In the genomic region with DNA sequence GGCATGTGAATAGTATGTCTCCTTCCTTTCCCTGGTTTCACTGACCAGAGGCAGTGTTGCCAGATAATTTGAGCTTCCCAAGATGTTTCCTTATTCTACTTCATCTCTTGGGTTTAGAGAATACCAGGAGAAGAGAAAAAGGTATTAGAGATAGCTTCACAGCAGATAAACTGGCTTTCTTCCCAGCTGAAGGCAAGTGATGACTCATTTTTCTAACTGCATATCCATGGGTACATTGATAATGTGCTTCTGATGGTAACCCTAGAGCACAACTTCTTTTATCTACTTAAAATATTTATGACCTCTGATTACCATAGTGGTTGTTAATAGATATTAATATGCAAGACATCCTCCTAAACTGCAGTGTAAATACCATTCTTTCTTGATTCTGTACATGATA, we compare ENCODE assay signal across 21 cellular contexts. TPM values are rescaled to one million over a fixed set of nuclear protein-coding genes. Genes with fewer than 3 reads are reported as not detected.
DNase-seq lines count a peak whose midpoint lies in the region; ATAC-seq and TF ChIP-seq lines count a peak whose summit lies in the region.
"Had no signal": no experiment of that assay in that cellular context is flagged by ENCODE, and none has a peak within 500 bp of the region (broad histone marks: within the 10 kb centered on the region; RNA-seq: fewer than 3 reads in every experiment).

No MANE protein-coding gene starts in this region.

- H3K9me3 Mint-ChIP-seq in type B pancreatic cell: no peaks in the 10 kb centered on the region
- H3K9me3 Mint-ChIP-seq: stimulated activated effector memory CD8-positive, alpha-beta T cell treated with anti-CD3 and anti-CD28 coated beads, Interleukin-12 subunit alpha, Interleukin-12 subunit beta, amount 100 ng/mL, for 72 hours had no signal

- H3K4me3 Mint-ChIP-seq in type B pancreatic cell: no peak overlapping the region
- H3K4me3 Mint-ChIP-seq: IgD-negative memory B cell; stimulated activated effector memory CD8-positive, alpha-beta T cell treated with anti-CD3 and anti-CD28 coated beads, Interleukin-12 subunit alpha, Interleukin-12 subunit beta, amount 100 ng/mL, for 72 hours had no signal

- no peak overlapping the region for H3K27ac ChIP-seq in right lobe of liver
- H3K27ac ChIP-seq: body of pancreas, foreskin keratinocyte, SJCRH30, transverse colon had no signal

- intact Hi-C loops in right lobe of liver (cut with DNase I): no loop called here

- H3K4me3 ChIP-seq in right lobe of liver: no peak overlapping the region
- H3K4me3 ChIP-seq: body of pancreas, SJCRH30, smooth muscle cell, transverse colon had no signal

- no peaks in the 10 kb centered on the region for H3K27me3 Mint-ChIP-seq in type B pancreatic cell

- no peaks in the 10 kb centered on the region for H3K36me3 ChIP-seq in right lobe of liver
- H3K36me3 ChIP-seq: SJCRH30, transverse colon had no signal

- no peak for TF ChIP-seq POLR2A in right lobe of liver (IDR thresholded peaks at IDR 0.05)

- DNase-seq in HCEC 1CT: peak; percentile 31
- peak; percentile 41 for DNase-seq in RPMI7951 (ENCODE audit: low read depth)
- DNase-seq in dermis blood vessel endothelial cell: peak; percentile 39
- no peak for DNase-seq in right lobe of liver
- no peak for DNase-seq in cerebellar nuclear complex (lab: John Stamatoyannopoulos, UW)
- DNase-seq in NOMO-1 (lab: John Stamatoyannopoulos, UW; ENCODE audit: unreplicated experiment in 2 of 2): no peak
- no peak for DNase-seq in GM19238 (ENCODE audit: insufficient read length, low spot score)
- DNase-seq in type B pancreatic cell (ENCODE audit: extremely low spot score, unreplicated experiment): no peak
- DNase-seq: activated CD4-positive, alpha-beta T cell treated with anti-CD3 and anti-CD28 coated beads for 4 hours; activated CD8-positive, alpha-beta memory T cell treated with anti-CD3 and anti-CD28 coated beads, Interleukin-2, amount 50 U/mL, for 4 hours; activated gamma-delta T cell treated with Interleukin-2 at 50 U/mL for 16 hours; body of pancreas; left ventricle myocardium superior; NCI-H1092; SJCRH30; T-helper 9 cell; transverse colon had no signal

- TF ChIP-seq CTCF in right lobe of liver (IDR thresholded peaks at IDR 0.05): no peak
- TF ChIP-seq CTCF in type B pancreatic cell (conservative IDR thresholded peaks at IDR 0.05): no peak

- H3K4me1 ChIP-seq in right lobe of liver: no peaks in the 10 kb centered on the region
- H3K4me1 ChIP-seq: body of pancreas, foreskin keratinocyte, SJCRH30, transverse colon had no signal

- no peak overlapping the region for H3K27ac Mint-ChIP-seq in type B pancreatic cell
- H3K27ac Mint-ChIP-seq: IgD-negative memory B cell; stimulated activated effector memory CD8-positive, alpha-beta T cell treated with anti-CD3 and anti-CD28 coated beads, Interleukin-12 subunit alpha, Interleukin-12 subunit beta, amount 100 ng/mL, for 72 hours had no signal

- no peaks in the 10 kb centered on the region for H3K36me3 Mint-ChIP-seq in type B pancreatic cell
- H3K36me3 Mint-ChIP-seq: stimulated activated effector memory CD8-positive, alpha-beta T cell treated with anti-CD3 and anti-CD28 coated beads, Interleukin-12 subunit alpha, Interleukin-12 subunit beta, amount 100 ng/mL, for 72 hours had no signal

- peak in 3 of 4 donors; percentile 32 to 86 (median 62) for ATAC-seq in right lobe of liver
- ATAC-seq: body of pancreas; foreskin keratinocyte; left ventricle myocardium superior; stimulated activated effector memory CD8-positive, alpha-beta T cell treated with anti-CD3 and anti-CD28 coated beads, Interleukin-12 subunit alpha, Interleukin-12 subunit beta, amount 100 ng/mL, for 72 hours had no signal

- H3K4me1 Mint-ChIP-seq in type B pancreatic cell (ENCODE audit: unreplicated experiment): no peaks in the 10 kb centered on the region
- H3K4me1 Mint-ChIP-seq: stimulated activated effector memory CD8-positive, alpha-beta T cell treated with anti-CD3 and anti-CD28 coated beads, Interleukin-12 subunit alpha, Interleukin-12 subunit beta, amount 100 ng/mL, for 72 hours had no signal

- H3K9me3 ChIP-seq in right lobe of liver: no peaks in the 10 kb centered on the region
- H3K9me3 ChIP-seq: body of pancreas, SJCRH30, transverse colon had no signal

- no peaks in the 10 kb centered on the region for H3K27me3 ChIP-seq in right lobe of liver
- H3K27me3 ChIP-seq: body of pancreas, SJCRH30, transverse colon had no signal

RNA-seq across cellular contexts. Expression of a gene that starts 34.6 kb away (rescaled TPM):
- not detected in 2 replicates for total RNA-seq in RPMI7951 (2014; rRNA removed; shearing (Covaris generic))
- total RNA-seq in dermis blood vessel endothelial cell: 4.3 and 5.0 TPM in 2 replicates
- 10 to 100 TPM; 13.3 to 27.1 (median 20.9) TPM for total RNA-seq in right lobe of liver
- total RNA-seq in type B pancreatic cell (ENCODE audit: low replicate concordance): 9.0 and 14.4 TPM in 2 replicates

Comparison
In these comparisons a context has a peak if more than half of its experiments do, and no peak if none do; other contexts are left out.
1. DNase-seq: peak in HCEC 1CT (single experiment), RPMI7951 (single experiment) and dermis blood vessel endothelial cell (single experiment); none in right lobe of liver (0 of 3), cerebellar nuclear complex (0 of 2), NOMO-1 (0 of 2), GM19238 (single experiment) and type B pancreatic cell (single experiment).